36 cellular contexts compared by ENCODE assay signal in genomic region chr13:52092087-52092486, GRCh38. TPM values are rescaled to one million over a fixed set of nuclear protein-coding genes. Genes with fewer than 3 reads are reported as not detected.
"Had no signal": no experiment of that assay in that cellular context is flagged by ENCODE, and none has a peak within 500 bp of the region (broad histone marks: within the 10 kb centered on the region; RNA-seq: fewer than 3 reads in every experiment).

No MANE protein-coding gene starts in this region.

- H3K9me3 ChIP-seq: MG63 had no signal

- H3K4me3 ChIP-seq: MG63 had no signal

- H3K27me3 ChIP-seq: MG63 had no signal

- H3K36me3 ChIP-seq: MG63 had no signal

- DNase-seq: Karpas-422, Kasumi-1, MG63, MM.1S, MV-4-11, NCI-H1048, NCI-H1092, NCI-H1092 treated with DMSO at 0.1 percent for 48 hours, NCI-H1105, NCI-H1105 treated with DMSO at 0.1 percent for 48 hours, NCI-H1417, NCI-H1417 treated with DMSO at 0.1 percent for 48 hours, NCI-H1436, NCI-H1436 treated with DMSO at 0.1 percent for 48 hours, NCI-H146, NCI-H1694, NCI-H1694 treated with DMSO at 0.1 percent for 48 hours, NCI-H187, NCI-H187 treated with DMSO at 0.1 percent for 48 hours, NCI-H1930, NCI-H2029, NCI-H2029 treated with DMSO at 0.1 percent for 48 hours, NCI-H2081, NCI-H2081 treated with DMSO at 0.1 percent for 48 hours, NCI-H2107, NCI-H2171, NCI-H2171 treated with DMSO at 0.1 percent for 48 hours, NCI-H2227 treated with DMSO at 0.1 percent for 48 hours, NCI-H226, NCI-H345, NCI-H446, NCI-H446 treated with DMSO at 0.1 percent for 48 hours, NCI-H510A, NCI-H510A treated with DMSO at 0.1 percent for 48 hours had no signal

RNA-seq across cellular contexts. Expression of gene NEK5, which starts 36.8 kb away (rescaled TPM):
- total RNA-seq: LHCN-M2, M059J had no signal
